In genomic region chr12:188910-189621, GRCh38 we compare ENCODE assay signal across 8 cellular contexts. TPM values are rescaled to one million over a fixed set of nuclear protein-coding genes. Genes with fewer than 3 reads are reported as not detected.
DNase-seq lines count a peak whose midpoint lies in the region; ATAC-seq and TF ChIP-seq lines count a peak whose summit lies in the region.

No MANE protein-coding gene starts in this region.

- ATAC-seq in HG03342 (IDR thresholded peaks at IDR 0.05; ENCODE audit: unreplicated experiment) (peak; percentile 51), HG02884 (IDR thresholded peaks at IDR 0.05; ENCODE audit: unreplicated experiment) (no peak)

- POLR2A ChIA-PET in Caco-2 (lab: Charles Lee), result no interaction called here

- H3K4me3 ChIP-seq in Caco-2 (ENCODE audit: low read depth, low read length) (peak overlapping the region; percentile 26), cardiac fibroblast (replicated peaks in 1 of 2; ENCODE audit: low read depth in 2 of 2, low read length in 2 of 2) (peak overlapping the region; percentile 50 to 53), smooth muscle cell (peak overlapping the region; percentile 80)

- DNase-seq in Caco-2, result peak in 1 of 2 experiments; percentile 76
- DNase-seq in SKM-1 (lab: John Stamatoyannopoulos, UW; ENCODE audit: unreplicated experiment), result peak; percentile 31
- peak; percentile 53 to 63 for DNase-seq in cardiac fibroblast (ENCODE audit: low read depth in 2 of 2)
- DNase-seq in islet precursor cell, result peak; percentile 89
- DNase-seq in smooth muscle cell (lab: John Stamatoyannopoulos, UW; ENCODE audit: unreplicated experiment), result peak; percentile 37
- no peak for DNase-seq in SIG-M5 treated with dmso at 0.1 percent for 504 hours (lab: John Stamatoyannopoulos, UW; ENCODE audit: unreplicated experiment)

- H3K4me3 Mint-ChIP-seq in Caco-2 (ENCODE audit: unreplicated experiment), result peak overlapping the region; percentile 69

- H3K27me3 Mint-ChIP-seq in Caco-2 (ENCODE audit: insufficient read depth, unreplicated experiment), result peaks cover 10% of the 10 kb centered on the region

- H3K4me2 ChIP-seq in smooth muscle cell, result peak overlapping the region; percentile 97

- H3F3A ChIP-seq in smooth muscle cell (ENCODE audit: low read depth), result no peaks in the 10 kb centered on the region

- no peaks in the 10 kb centered on the region for H3K9me3 ChIP-seq in Caco-2
- H3K9me3 ChIP-seq in smooth muscle cell (replicated peaks; ENCODE audit: low read depth), result no peaks in the 10 kb centered on the region

- H2AFZ ChIP-seq in smooth muscle cell (ENCODE audit: low read depth), result peak overlapping the region; percentile 98

- no peak overlapping the region for H3K27ac ChIP-seq in smooth muscle cell (ENCODE audit: low read depth)

- whole genome bisulfite sequencing in smooth muscle cell (ENCODE audit: low lambda C conversion rate), result 9% methylated on average over 40 of the region's 52 CpGs

- H3K4me1 Mint-ChIP-seq in Caco-2 (ENCODE audit: low read depth, unreplicated experiment), result no peaks in the 10 kb centered on the region

- BruUV-seq in Caco-2 (replicated peaks; lab: Mats Ljungman, UMichigan), result no TSS peak

- no peaks in the 10 kb centered on the region for H4K20me1 ChIP-seq in smooth muscle cell (ENCODE audit: low read depth)

- CTCF ChIA-PET in Caco-2 (lab: Charles Lee), result interaction anchor here (0.7 kb wide), 1 partner anchor 27 kb away, joined by 3 read pairs; no protein-coding TSS in a partner anchor

- intact Hi-C loops in Caco-2 (cut with micrococcal nuclease; ENCODE audit: unreplicated experiment), result no loop called here

- no peak overlapping the region for H3K9ac ChIP-seq in smooth muscle cell (ENCODE audit: low read depth)

- H3K27me3 ChIP-seq in Caco-2 (replicated peaks; ENCODE audit: control insufficient read depth, insufficient read depth, low read length) (no peaks in the 10 kb centered on the region), smooth muscle cell (ENCODE audit: low read depth) (peaks cover 4% of the 10 kb centered on the region)

- no peaks in the 10 kb centered on the region for H3K9me3 Mint-ChIP-seq in Caco-2 (ENCODE audit: unreplicated experiment)

- H3K27ac Mint-ChIP-seq in Caco-2 (ENCODE audit: unreplicated experiment), result no peak overlapping the region

- no peaks in the 10 kb centered on the region for H3K79me2 ChIP-seq in smooth muscle cell (ENCODE audit: low read depth)

- H3K4me1 ChIP-seq in Caco-2, result no peaks in the 10 kb centered on the region
- peaks cover 2% of the 10 kb centered on the region for H3K4me1 ChIP-seq in smooth muscle cell (ENCODE audit: low read depth)

- no peaks in the 10 kb centered on the region for H3K36me3 Mint-ChIP-seq in Caco-2 (ENCODE audit: insufficient read depth, unreplicated experiment)

- TF ChIP-seq CTCF in Caco-2 (IDR thresholded peaks at IDR 0.05; ENCODE audit: insufficient read depth in 1 of 2, low read depth in 1 of 2, low read length in 1 of 2, severe bottlenecking in 1 of 2, unreplicated experiment in 1 of 2) (peak; percentile 60 to 86), cardiac fibroblast (IDR thresholded peaks at IDR 0.05; ENCODE audit: low read depth, low read length) (peak; percentile 59), smooth muscle cell (IDR thresholded peaks at IDR 0.05; ENCODE audit: borderline replicate concordance, insufficient read depth, poor library complexity, severe bottlenecking) (peak; percentile 71)

- no peaks in the 10 kb centered on the region for H3K36me3 ChIP-seq in Caco-2 (ENCODE audit: control insufficient read depth, insufficient read depth, low read length)
- no peaks in the 10 kb centered on the region for H3K36me3 ChIP-seq in smooth muscle cell (ENCODE audit: low read depth)

RNA-seq across cellular contexts. Expression of gene SLC6A12, which starts 24.9 kb away (rescaled TPM):
- total RNA-seq in Caco-2 (2022) (1.5 and 2.1 TPM in 2 replicates), smooth muscle cell (0.22 and 1.7 TPM in 2 replicates)
- polyA plus RNA-seq in smooth muscle cell, result 1.1 TPM in 1 of 2 replicates, not detected in the other

Comparison
In these comparisons a context has a peak if more than half of its experiments do, and no peak if none do; other contexts are left out.
1. H3K4me3 ChIP-seq: peak in every context shown above with its lines; median percentile 80 in smooth muscle cell; 52 in cardiac fibroblast; 26 in Caco-2.